Comparison of ENCODE assay signal across 8 cellular contexts in the genomic region with DNA sequence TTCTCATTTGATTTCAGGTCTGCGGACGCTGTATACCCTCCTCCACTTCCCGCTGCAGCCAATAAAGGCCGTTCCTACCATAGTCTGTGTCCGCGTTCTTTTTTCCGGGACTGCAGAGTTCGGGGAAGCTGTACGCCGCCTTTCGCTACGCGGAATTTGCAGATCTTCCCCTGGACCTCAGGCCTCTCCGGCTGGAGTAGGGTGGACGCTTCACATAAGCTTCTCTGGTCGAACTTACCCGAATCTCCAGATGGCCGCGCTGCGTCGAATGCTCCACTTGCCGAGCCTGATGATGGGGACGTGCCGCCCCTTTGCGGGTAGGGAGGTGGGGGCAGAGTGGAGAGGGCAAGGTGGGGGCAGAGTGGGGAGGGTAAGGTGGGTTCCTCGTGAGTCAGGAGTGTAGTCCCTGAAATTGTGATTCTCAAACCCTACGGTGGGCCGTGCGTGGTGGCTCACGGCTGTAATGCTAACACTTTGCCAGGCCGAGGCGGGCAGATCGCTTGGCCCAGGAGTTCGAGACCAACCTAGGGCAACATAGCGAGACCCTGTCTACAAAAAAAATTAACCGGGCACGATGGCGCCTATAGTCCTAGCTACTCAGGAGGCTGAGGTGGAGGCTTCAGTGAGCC. TPM values are rescaled to one million over a fixed set of nuclear protein-coding genes. Genes with fewer than 3 reads are reported as not detected.
DNase-seq lines count a peak whose midpoint lies in the region; ATAC-seq and TF ChIP-seq lines count a peak whose summit lies in the region.

No MANE protein-coding gene starts in this region.

- no peaks in the 10 kb centered on the region for H3K27me3 ChIP-seq in breast epithelium
- no peaks in the 10 kb centered on the region for H3K27me3 ChIP-seq in kidney epithelial cell (ENCODE audit: control insufficient read depth, insufficient read depth, low read length)

- ATAC-seq in GM18909 (IDR thresholded peaks at IDR 0.05; ENCODE audit: poor library complexity, unreplicated experiment) (peak; percentile 3), GM19397 (IDR thresholded peaks at IDR 0.05; ENCODE audit: unreplicated experiment) (no peak)

- H3K4me3 ChIP-seq in breast epithelium (peak overlapping the region; percentile 62 to 85 (median 83)), kidney epithelial cell (ENCODE audit: low read depth, low read length) (peak overlapping the region; percentile 77)

- H3K4me1 ChIP-seq in breast epithelium = peaks cover 9 to 19% of the 10 kb centered on the region in 2 donors

- DNase-seq in AG08395 (ENCODE audit: low spot score) (peak; percentile 41), HK-2 (ENCODE audit: unreplicated experiment) (peak; percentile 57), breast epithelium (ENCODE audit: low spot score in 2 of 2) (no peak), kidney epithelial cell (ENCODE audit: low read depth) (no peak)
- peak; percentile 70 for DNase-seq in stimulated activated CD4-positive, alpha-beta T cell treated with anti-CD3 and anti-CD28 coated beads, Interleukin-4, amount 100 ng/mL, for 1 hour

- H3K36me3 ChIP-seq in breast epithelium = no peaks in the 10 kb centered on the region
- H3K36me3 ChIP-seq in kidney epithelial cell (ENCODE audit: control insufficient read depth, insufficient read depth, low read length) = peaks cover 1% of the 10 kb centered on the region

- peak overlapping the region; percentile 95 for H3K27ac ChIP-seq in VCaP
- H3K27ac ChIP-seq in breast epithelium = peak overlapping the region; percentile 89 to 93

- no peak for TF ChIP-seq POLR2A in breast epithelium (IDR thresholded peaks at IDR 0.05)

- H3K9me3 ChIP-seq in breast epithelium = no peaks in the 10 kb centered on the region

- TF ChIP-seq CTCF in VCaP (conservative IDR thresholded peaks at IDR 0.05) (no peak), breast epithelium (IDR thresholded peaks at IDR 0.05) (no peak), kidney epithelial cell (IDR thresholded peaks at IDR 0.05; ENCODE audit: insufficient read depth, low read length, poor library complexity, severe bottlenecking) (no peak)

- intact Hi-C loops in breast epithelium (cut with DNase I; ENCODE audit: low total_unique reads) = no loop called here

RNA-seq across cellular contexts. Expression of a gene that starts 0.6 kb away (rescaled TPM):
- total RNA-seq in breast epithelium (10 to 100 TPM in 1 of 3 donors, 1 to 10 TPM in 2; 5.4 to 16.1 (median 5.8) TPM), kidney epithelial cell (3.4 and 4.0 TPM in 2 replicates)

RNA-seq across cellular contexts. Expression of a gene that starts 0.7 kb away (rescaled TPM):
- 10 to 100 TPM; 22.9 to 42.9 (median 25.2) TPM for total RNA-seq in breast epithelium
- 64.8 and 76.5 TPM in 2 replicates for total RNA-seq in kidney epithelial cell

RNA-seq across cellular contexts. Expression of a gene that starts 5.7 kb away (rescaled TPM):
- 1 to 10 TPM; 7.4 to 9.8 (median 8.3) TPM for total RNA-seq in breast epithelium
- total RNA-seq in kidney epithelial cell = 8.0 and 8.1 TPM in 2 replicates

RNA-seq across cellular contexts. Expression of a gene that starts 6.3 kb away (rescaled TPM):
- 1 to 10 TPM; 4.3 to 6.0 (median 5.6) TPM for total RNA-seq in breast epithelium
- total RNA-seq in kidney epithelial cell = 4.1 and 4.6 TPM in 2 replicates

RNA-seq across cellular contexts. Expression of a gene that starts 12.6 kb away (rescaled TPM):
- total RNA-seq in breast epithelium = 10 to 100 TPM; 14.6 to 19.0 (median 18.4) TPM
- 26.9 and 36.4 TPM in 2 replicates for total RNA-seq in kidney epithelial cell

Comparison
In these comparisons a context has a peak if more than half of its experiments do, and no peak if none do; other contexts are left out.
1. DNase-seq: peak in AG08395 (single experiment), HK-2 (single experiment) and stimulated activated CD4-positive, alpha-beta T cell treated with anti-CD3 and anti-CD28 coated beads, Interleukin-4, amount 100 ng/mL, for 1 hour (single experiment); none in breast epithelium (0 of 2) and kidney epithelial cell (single experiment).